27 cellular contexts compared by ENCODE assay signal in the genomic region with DNA sequence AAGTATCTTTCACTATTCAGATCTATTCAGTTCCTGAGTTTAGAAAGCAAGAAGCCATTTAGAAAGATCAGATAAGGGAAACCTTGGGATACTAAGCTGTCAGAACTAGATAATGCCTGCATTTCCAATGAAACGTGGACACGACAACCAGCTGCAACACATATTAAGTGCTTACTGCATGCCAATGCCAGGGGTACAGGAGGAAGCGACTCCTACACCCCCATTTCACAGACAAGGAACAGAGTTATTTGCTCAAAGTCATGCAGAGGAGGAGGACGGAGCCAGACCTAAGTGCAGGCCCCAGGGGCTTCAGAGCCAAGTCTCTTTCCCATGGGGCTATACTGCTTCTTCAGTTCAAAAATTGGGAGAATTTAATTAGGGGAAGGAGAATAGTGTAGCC.
A peak's percentile ranks its signal among the peaks of the same experiment; 100 is the strongest.
DNase-seq lines count a peak whose midpoint lies in the region; ATAC-seq, FAIRE-seq and TF ChIP-seq lines count a peak whose summit lies in the region.
"Had no signal": no experiment of that assay in that cellular context is flagged by ENCODE, and none has a peak within 500 bp of the region (broad histone marks: within the 10 kb centered on the region; RNA-seq: fewer than 3 reads in every experiment).

No MANE protein-coding gene starts in this region.

- H3K27ac ChIP-seq in effector memory CD4-positive, alpha-beta T cell (ENCODE audit: insufficient read depth, low read length, poor library complexity, severe bottlenecking), result peak overlapping the region; percentile 6
- H3K27ac ChIP-seq in osteoblast (ENCODE audit: low read depth, low read length) (no peak overlapping the region), pancreas (no peak overlapping the region)
- H3K27ac ChIP-seq: A549, ascending aorta, BLaER1, psoas muscle, VCaP had no signal

- H3K27me3 Mint-ChIP-seq in activated CD4-positive, alpha-beta T cell treated with anti-CD3 and anti-CD28 coated beads, Interleukin-2, amount 10 ng/mL, durations not matched to agents 24 days and 14 days, result peaks cover 2% of the 10 kb centered on the region
- no peaks in the 10 kb centered on the region for H3K27me3 Mint-ChIP-seq in T-helper 17 cell
- H3K27me3 Mint-ChIP-seq in MCF 10A (ENCODE audit: insufficient read depth, unreplicated experiment), result peaks cover 30% of the 10 kb centered on the region

- H3K4me1 Mint-ChIP-seq in activated CD4-positive, alpha-beta T cell treated with anti-CD3 and anti-CD28 coated beads, Interleukin-2, amount 10 ng/mL, durations not matched to agents 24 days and 14 days, result peaks cover 84% of the 10 kb centered on the region
- H3K4me1 Mint-ChIP-seq in T-helper 17 cell (peaks cover 71% of the 10 kb centered on the region), MCF 10A (ENCODE audit: insufficient read depth, unreplicated experiment) (peaks cover 12% of the 10 kb centered on the region)

- BruUV-seq in MCF 10A (replicated peaks; lab: Mats Ljungman, UMichigan), result no TSS peak

- intact Hi-C loops in activated CD4-positive, alpha-beta T cell treated with anti-CD3 and anti-CD28 coated beads, Interleukin-2, amount 10 ng/mL, durations not matched to agents 24 days and 14 days (cut with micrococcal nuclease), result loop anchor here (10.0 kb wide), 1 partner anchor 399 kb away; no protein-coding TSS in a partner anchor
- intact Hi-C loops in pancreas (cut with DNase I) (no loop called here), MCF 10A (cut with micrococcal nuclease) (no loop called here)

- no peaks in the 10 kb centered on the region for H3K27me3 ChIP-seq in effector memory CD4-positive, alpha-beta T cell (replicated peaks; ENCODE audit: control insufficient read depth, insufficient read depth, low read length, poor library complexity, severe bottlenecking)
- H3K27me3 ChIP-seq in osteoblast (ENCODE audit: insufficient read depth, low read length) (no peaks in the 10 kb centered on the region), pancreas (no peaks in the 10 kb centered on the region)
- H3K27me3 ChIP-seq: ascending aorta, BLaER1 had no signal

- no peak overlapping the region for H3K4me3 ChIP-seq in effector memory CD4-positive, alpha-beta T cell (ENCODE audit: insufficient read depth, low read depth, low read length, poor library complexity, severe bottlenecking)
- H3K4me3 ChIP-seq in osteoblast (ENCODE audit: insufficient read depth, low read length) (no peak overlapping the region), pancreas (no peak overlapping the region)
- H3K4me3 ChIP-seq: A549, ascending aorta, BLaER1, GM23338, psoas muscle, skin epidermis had no signal

- peaks cover 61% of the 10 kb centered on the region for H3K4me1 ChIP-seq in effector memory CD4-positive, alpha-beta T cell (ENCODE audit: control insufficient read depth, insufficient read depth, low read length, poor library complexity, severe bottlenecking)
- peaks cover 3% of the 10 kb centered on the region for H3K4me1 ChIP-seq in osteoblast (ENCODE audit: insufficient read depth, low read length)
- H3K4me1 ChIP-seq in pancreas, result no peaks in the 10 kb centered on the region
- H3K4me1 ChIP-seq: psoas muscle had no signal

- no peak for FAIRE-seq in pancreas (lab: Jason Lieb, UNC)
- FAIRE-seq: A549, endometrium, keratinocyte, urothelium cell line had no signal

- no peak overlapping the region for H3K4me3 Mint-ChIP-seq in activated CD4-positive, alpha-beta T cell treated with anti-CD3 and anti-CD28 coated beads, Interleukin-2, amount 10 ng/mL, durations not matched to agents 24 days and 14 days
- peak overlapping the region; percentile 22 for H3K4me3 Mint-ChIP-seq in T-helper 17 cell
- no peak overlapping the region for H3K4me3 Mint-ChIP-seq in MCF 10A (ENCODE audit: unreplicated experiment)
- H3K4me3 Mint-ChIP-seq: GM23338, nephron progenitor cell had no signal

- no peaks in the 10 kb centered on the region for H3K9me3 ChIP-seq in T-helper 17 cell (ENCODE audit: control insufficient read depth, low read length, poor library complexity, severe bottlenecking)
- H3K9me3 ChIP-seq in effector memory CD4-positive, alpha-beta T cell (ENCODE audit: control insufficient read depth, low read length), result no peaks in the 10 kb centered on the region
- H3K9me3 ChIP-seq in osteoblast (ENCODE audit: low read depth, low read length), result no peaks in the 10 kb centered on the region
- no peaks in the 10 kb centered on the region for H3K9me3 ChIP-seq in pancreas
- H3K9me3 ChIP-seq: A549, BLaER1, psoas muscle had no signal

- H3K36me3 ChIP-seq in effector memory CD4-positive, alpha-beta T cell (ENCODE audit: control insufficient read depth, insufficient read depth, low read length), result no peaks in the 10 kb centered on the region
- H3K36me3 ChIP-seq in osteoblast (ENCODE audit: insufficient read depth, low read length) (no peaks in the 10 kb centered on the region), pancreas (no peaks in the 10 kb centered on the region)
- H3K36me3 ChIP-seq: ascending aorta, BLaER1 had no signal

- CTCF ChIA-PET in MCF 10A (lab: Yijun Ruan, JAX), result no interaction called here

- H3K27ac Mint-ChIP-seq in activated CD4-positive, alpha-beta T cell treated with anti-CD3 and anti-CD28 coated beads, Interleukin-2, amount 10 ng/mL, durations not matched to agents 24 days and 14 days, result peak overlapping the region; percentile 73
- H3K27ac Mint-ChIP-seq in T-helper 17 cell, result peak overlapping the region; percentile 99
- no peak overlapping the region for H3K27ac Mint-ChIP-seq in MCF 10A (ENCODE audit: low read depth, unreplicated experiment)
- H3K27ac Mint-ChIP-seq: GM23338, nephron progenitor cell had no signal

- peaks cover 40% of the 10 kb centered on the region for H3K36me3 Mint-ChIP-seq in activated CD4-positive, alpha-beta T cell treated with anti-CD3 and anti-CD28 coated beads, Interleukin-2, amount 10 ng/mL, durations not matched to agents 24 days and 14 days (ENCODE audit: low read depth)
- H3K36me3 Mint-ChIP-seq in T-helper 17 cell (ENCODE audit: low read depth) (no peaks in the 10 kb centered on the region), MCF 10A (ENCODE audit: insufficient read depth, unreplicated experiment) (no peaks in the 10 kb centered on the region)

- no peaks in the 10 kb centered on the region for H3K79me2 ChIP-seq in osteoblast (ENCODE audit: insufficient read depth, low read length)

- no peak for DNase-seq in activated CD4-positive, alpha-beta T cell treated with anti-CD3 and anti-CD28 coated beads, Interleukin-2, amount 10 ng/mL, durations not matched to agents 24 days and 14 days
- DNase-seq in activated CD4-positive, alpha-beta T cell treated with anti-CD3 and anti-CD28 coated beads, Interleukin-2, amount 50 U/mL, for 4 hours, result no peak
- DNase-seq in T-helper 17 cell (no peak), osteoblast (ENCODE audit: insufficient read length, low spot score, missing footprints) (peak; percentile 54), pancreas (no peak), MCF 10A (ENCODE audit: unreplicated experiment) (no peak)
- no peak for DNase-seq in effector memory CD4-positive, alpha-beta T cell
- DNase-seq: activated gamma-delta T cell; DMS153; GDM1; KBM-7; MV-4-11; NCI-H2107; NCI-H526; nephron progenitor cell; psoas muscle; stimulated activated CD4-positive, alpha-beta T cell treated with anti-CD3 and anti-CD28 coated beads, Interleukin-4, amount 100 ng/mL, for 1 hour had no signal

- ATAC-seq in T-helper 17 cell, result no peak
- no peak for ATAC-seq in pancreas
- no peak for ATAC-seq in HG02870 (IDR thresholded peaks at IDR 0.05; ENCODE audit: unreplicated experiment)
- ATAC-seq: A549, GM23338, psoas muscle had no signal

- 82 to 86% methylated on average over 4 of the region's 4 CpGs for WGBS in pancreas, 2 donors

- TF ChIP-seq CTCF in osteoblast (IDR thresholded peaks at IDR 0.05; ENCODE audit: extremely low read depth, low read depth, low read length) (no peak), pancreas (IDR thresholded peaks at IDR 0.05) (no peak), MCF 10A (IDR thresholded peaks at IDR 0.05; ENCODE audit: unreplicated experiment) (no peak)

- H3K9me3 Mint-ChIP-seq in activated CD4-positive, alpha-beta T cell treated with anti-CD3 and anti-CD28 coated beads, Interleukin-2, amount 10 ng/mL, durations not matched to agents 24 days and 14 days, result no peaks in the 10 kb centered on the region
- H3K9me3 Mint-ChIP-seq in MCF 10A (ENCODE audit: unreplicated experiment), result no peaks in the 10 kb centered on the region

- H3K4me2 ChIP-seq in osteoblast (ENCODE audit: insufficient read depth, low read length), result no peak overlapping the region
- H3K4me2 ChIP-seq: A549, BLaER1, GM23338 had no signal

- POLR2A ChIA-PET in MCF 10A (lab: Yijun Ruan, JAX), result interaction anchor here (1.9 kb wide), 1 partner anchor 10 kb away, joined by 5 read pairs; no protein-coding TSS in a partner anchor

- no peak overlapping the region for H2AFZ ChIP-seq in osteoblast (ENCODE audit: low read length)
- H2AFZ ChIP-seq: GM23338 had no signal

- H4K20me1 ChIP-seq in osteoblast (ENCODE audit: insufficient read depth, low read length), result peaks cover 5% of the 10 kb centered on the region
- H4K20me1 ChIP-seq: BLaER1 had no signal
